Comparison of ENCODE assay signal across 8 cellular contexts in the genomic region with DNA sequence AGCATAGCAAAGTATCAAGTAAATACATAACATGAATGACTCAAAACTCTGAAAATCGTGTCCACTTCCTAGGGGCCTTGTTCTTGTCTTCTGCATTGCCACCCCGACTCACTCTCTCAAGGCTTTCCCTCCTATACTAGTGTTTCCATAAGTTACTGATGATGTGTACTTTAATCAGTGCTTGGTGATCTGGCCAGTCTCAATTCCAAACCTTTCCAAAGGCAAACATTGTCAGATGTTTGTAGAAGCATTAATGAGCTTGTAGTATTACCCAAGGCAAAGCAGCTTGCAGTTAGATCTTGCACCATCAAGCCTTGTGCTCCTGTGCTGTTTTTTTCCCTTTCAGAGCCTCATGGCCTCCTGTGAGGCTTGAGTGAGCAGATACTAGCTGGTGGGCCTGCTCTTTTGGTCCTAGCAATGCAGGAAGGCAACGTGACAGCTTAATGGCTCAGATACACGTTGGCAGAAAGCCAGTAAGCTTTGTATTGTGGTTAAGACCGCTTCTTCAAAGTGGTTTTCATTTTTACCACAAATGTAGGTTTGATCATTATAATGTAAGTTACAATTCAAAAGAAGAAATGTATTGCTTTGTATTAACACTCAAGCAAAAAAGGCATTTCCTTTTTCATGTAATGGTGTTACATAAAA. TPM values are rescaled to one million over a fixed set of nuclear protein-coding genes. Genes with fewer than 3 reads are reported as not detected.
A peak's percentile ranks its signal among the peaks of the same experiment; 100 is the strongest.
DNase-seq lines count a peak whose midpoint lies in the region; ATAC-seq and TF ChIP-seq lines count a peak whose summit lies in the region.

No MANE protein-coding gene starts in this region.

- peak; percentile 73 for DNase-seq in CMK (ENCODE audit: low read depth)
- DNase-seq in NCI-H748 (lab: John Stamatoyannopoulos, UW; ENCODE audit: unreplicated experiment): peak; percentile 70
- DNase-seq in activated CD8-positive, alpha-beta memory T cell treated with anti-CD3 and anti-CD28 coated beads, Interleukin-2, amount 50 U/mL, for 1 hour (ENCODE audit: extremely low read depth): peak; percentile 28
- peak; percentile 29 to 50 for DNase-seq in foreskin keratinocyte
- peak; percentile 8 for DNase-seq in stimulated activated CD8-positive, alpha-beta memory T cell treated with anti-CD3 and anti-CD28 coated beads, Interleukin-12 subunit alpha, Interleukin-12 subunit beta, amount 100 ng/mL, for 1 hour (ENCODE audit: low read depth)
- no peak for DNase-seq in NCI-H524 treated with DMSO at 0.1 percent for 48 hours (lab: John Stamatoyannopoulos, UW)

- peaks cover 17% of the 10 kb centered on the region for H3K4me1 ChIP-seq in foreskin keratinocyte

- H3K27me3 ChIP-seq in foreskin keratinocyte: no peaks in the 10 kb centered on the region

- no peak overlapping the region for H3K27ac ChIP-seq in foreskin keratinocyte

- TF ChIP-seq CTCF in foreskin keratinocyte (conservative IDR thresholded peaks at IDR 0.05): no peak

- ATAC-seq in GM19043 (IDR thresholded peaks at IDR 0.05; ENCODE audit: low read depth, unreplicated experiment) (peak; percentile 90), HG03175 (IDR thresholded peaks at IDR 0.05; ENCODE audit: unreplicated experiment) (peak; percentile 90), foreskin keratinocyte (peak; percentile 58)

RNA-seq across cellular contexts. Expression of a gene that starts 51.8 kb away (rescaled TPM):
- total RNA-seq in foreskin keratinocyte: 29.3 and 31.5 TPM in 2 replicates
- polyA plus RNA-seq in foreskin keratinocyte: 14.3 and 14.7 TPM in 2 replicates
